8 cellular contexts compared by ENCODE assay signal in the genomic region with DNA sequence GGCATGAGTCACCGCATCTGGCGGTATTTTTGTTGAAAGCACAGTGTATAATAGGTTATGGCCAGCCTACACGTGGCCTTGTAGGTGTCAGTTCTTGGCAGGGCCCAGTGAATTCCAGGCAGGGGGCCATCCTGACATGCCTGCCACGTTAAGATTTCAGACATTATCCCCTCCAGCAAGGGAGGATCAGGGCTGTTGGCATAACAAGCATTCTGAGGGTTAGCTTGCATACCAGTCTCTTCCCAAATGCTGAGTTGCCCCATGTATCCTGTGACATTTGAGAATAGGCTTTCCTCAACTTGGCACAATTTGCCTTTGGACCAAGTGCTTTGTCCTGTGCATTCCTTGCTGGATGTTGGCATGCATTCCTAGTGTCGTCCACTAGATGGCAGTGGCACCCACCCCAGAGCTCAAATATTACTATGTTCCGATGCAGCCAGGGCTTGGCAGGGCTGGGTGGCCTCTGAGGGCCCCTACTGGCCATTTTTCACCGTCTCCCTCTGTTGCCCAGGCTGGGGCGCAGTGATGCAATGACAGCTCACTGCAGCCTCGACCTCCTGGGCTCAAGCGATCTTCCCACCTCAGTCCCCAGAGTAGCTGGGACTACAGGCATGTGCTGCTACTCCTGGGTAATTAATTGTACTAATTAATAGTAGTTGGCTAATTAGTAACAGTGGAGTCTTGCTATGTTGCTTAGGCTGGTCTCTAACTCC. TPM values are rescaled to one million over a fixed set of nuclear protein-coding genes. Genes with fewer than 3 reads are reported as not detected.
A peak's percentile ranks its signal among the peaks of the same experiment; 100 is the strongest.
DNase-seq lines count a peak whose midpoint lies in the region; ATAC-seq and TF ChIP-seq lines count a peak whose summit lies in the region.

No MANE protein-coding gene starts in this region.

- H3K4me3 Mint-ChIP-seq in natural killer cell treated with Interleukin-12 subunit alpha and Interleukin-12 subunit beta and Interleukin-15 and Interleukin-18, amount 100 ng/mL, for 72 hours: no peak overlapping the region
- H3K4me3 Mint-ChIP-seq in stimulated activated memory B cell treated with anti-CD40 and anti-IgM and Interleukin-4, amounts not matched to agents 10 μg/mL and 1 μg/mL and 100 μg/mL, for 72 hours: no peak overlapping the region

- no peaks in the 10 kb centered on the region for H3K9me3 ChIP-seq in Peyer's patch
- H3K9me3 ChIP-seq in esophagus squamous epithelium: no peaks in the 10 kb centered on the region

- no peak overlapping the region for H3K27ac ChIP-seq in Peyer's patch
- no peak overlapping the region for H3K27ac ChIP-seq in esophagus squamous epithelium

- H3K4me3 ChIP-seq in AG09309 (ENCODE audit: control insufficient read depth, low read depth, low read length) (no peak overlapping the region), Peyer's patch (no peak overlapping the region), esophagus squamous epithelium (no peak overlapping the region)

- no peaks in the 10 kb centered on the region for H3K27me3 Mint-ChIP-seq in natural killer cell treated with Interleukin-12 subunit alpha and Interleukin-12 subunit beta and Interleukin-15 and Interleukin-18, amount 100 ng/mL, for 72 hours
- no peaks in the 10 kb centered on the region for H3K27me3 Mint-ChIP-seq in stimulated activated memory B cell treated with anti-CD40 and anti-IgM and Interleukin-4, amounts not matched to agents 10 μg/mL and 1 μg/mL and 100 μg/mL, for 72 hours

- TF ChIP-seq POLR2A in Peyer's patch (IDR thresholded peaks at IDR 0.05) (no peak), esophagus squamous epithelium (IDR thresholded peaks at IDR 0.05) (no peak)

- H3K27ac Mint-ChIP-seq in natural killer cell treated with Interleukin-12 subunit alpha and Interleukin-12 subunit beta and Interleukin-15 and Interleukin-18, amount 100 ng/mL, for 72 hours: no peak overlapping the region
- no peak overlapping the region for H3K27ac Mint-ChIP-seq in stimulated activated memory B cell treated with anti-CD40 and anti-IgM and Interleukin-4, amounts not matched to agents 10 μg/mL and 1 μg/mL and 100 μg/mL, for 72 hours

- no peaks in the 10 kb centered on the region for H3K4me1 ChIP-seq in Peyer's patch
- no peaks in the 10 kb centered on the region for H3K4me1 ChIP-seq in esophagus squamous epithelium

- peaks cover 0 to 4% of the 10 kb centered on the region in 2 donors for H3K4me1 Mint-ChIP-seq in natural killer cell treated with Interleukin-12 subunit alpha and Interleukin-12 subunit beta and Interleukin-15 and Interleukin-18, amount 100 ng/mL, for 72 hours (ENCODE audit: low read depth in 2 of 2)
- peaks cover 6% of the 10 kb centered on the region for H3K4me1 Mint-ChIP-seq in stimulated activated memory B cell treated with anti-CD40 and anti-IgM and Interleukin-4, amounts not matched to agents 10 μg/mL and 1 μg/mL and 100 μg/mL, for 72 hours

- no peaks in the 10 kb centered on the region for H3K36me3 Mint-ChIP-seq in natural killer cell treated with Interleukin-12 subunit alpha and Interleukin-12 subunit beta and Interleukin-15 and Interleukin-18, amount 100 ng/mL, for 72 hours
- no peaks in the 10 kb centered on the region for H3K36me3 Mint-ChIP-seq in stimulated activated memory B cell treated with anti-CD40 and anti-IgM and Interleukin-4, amounts not matched to agents 10 μg/mL and 1 μg/mL and 100 μg/mL, for 72 hours

- no peaks in the 10 kb centered on the region for H3K36me3 ChIP-seq in Peyer's patch
- H3K36me3 ChIP-seq in esophagus squamous epithelium: no peaks in the 10 kb centered on the region

- TF ChIP-seq RAD21 in Ishikawa (IDR thresholded peaks at IDR 0.05; ENCODE audit: low read depth): peak; percentile 67

- TF ChIP-seq CTCF in AG09309 (IDR thresholded peaks at IDR 0.05; ENCODE audit: control insufficient read depth, insufficient read depth, low read depth, low read length, missing control alignments) (peak; percentile 100), Peyer's patch (IDR thresholded peaks at IDR 0.05) (peak; percentile 45 to 94 (median 90)), esophagus squamous epithelium (IDR thresholded peaks at IDR 0.05) (peak; percentile 82 to 97 (median 92))

- no peaks in the 10 kb centered on the region for H3K9me3 Mint-ChIP-seq in natural killer cell treated with Interleukin-12 subunit alpha and Interleukin-12 subunit beta and Interleukin-15 and Interleukin-18, amount 100 ng/mL, for 72 hours
- H3K9me3 Mint-ChIP-seq in stimulated activated memory B cell treated with anti-CD40 and anti-IgM and Interleukin-4, amounts not matched to agents 10 μg/mL and 1 μg/mL and 100 μg/mL, for 72 hours: no peaks in the 10 kb centered on the region

- TF ChIP-seq EP300 in Ishikawa (IDR thresholded peaks at IDR 0.05; ENCODE audit: borderline replicate concordance): no peak

- 22 to 28% methylated on average over 6 to 8 of the region's 10 CpGs for WGBS in esophagus squamous epithelium, 2 donors

- peak; percentile 92 for ATAC-seq in GM18867 (IDR thresholded peaks at IDR 0.05; ENCODE audit: unreplicated experiment)
- peak; percentile 97 for ATAC-seq in natural killer cell treated with Interleukin-12 subunit alpha and Interleukin-12 subunit beta and Interleukin-15 and Interleukin-18, amount 100 ng/mL, for 72 hours
- ATAC-seq in stimulated activated memory B cell treated with anti-CD40 and anti-IgM and Interleukin-4, amounts not matched to agents 10 μg/mL and 1 μg/mL and 100 μg/mL, for 72 hours: peak; percentile 92

- intact Hi-C loops in esophagus squamous epithelium (cut with DNase I): no loop called here

- H3K27me3 ChIP-seq in Peyer's patch: no peaks in the 10 kb centered on the region
- no peaks in the 10 kb centered on the region for H3K27me3 ChIP-seq in esophagus squamous epithelium

- DNase-seq in AG09309 (ENCODE audit: low read depth) (peak; percentile 63), Peyer's patch (peak; percentile 48 to 87 (median 77)), activated T-cell treated with anti-CD3 and anti-CD28 coated beads for 48 hours (ENCODE audit: low read depth) (peak; percentile 72), esophagus squamous epithelium (lab: John Stamatoyannopoulos, UW) (peak; percentile 10)
- peak; percentile 83 for DNase-seq in natural killer cell treated with Interleukin-12 subunit alpha and Interleukin-12 subunit beta and Interleukin-15 and Interleukin-18, amount 100 ng/mL, for 72 hours (ENCODE audit: low spot score)

TF ChIP-seq in Ishikawa, 13 proteins besides CTCF, POLR2A, EP300 and RAD21:
- peak; percentile 35; the same call in 1 of the 2 replicates for TF ChIP-seq NFIC (IDR thresholded peaks at IDR 0.05)
- no peak for TF ChIP-seq CREB1 (IDR thresholded peaks at IDR 0.05; ENCODE audit: low read depth)
- TF ChIP-seq YY1 (IDR thresholded peaks at IDR 0.05; ENCODE audit: low read depth): no peak
- TF ChIP-seq TCF12 (IDR thresholded peaks at IDR 0.05; ENCODE audit: low read depth): no peak
- peak; percentile 64 for TF ChIP-seq TEAD4 (IDR thresholded peaks at IDR 0.05)

RNA-seq across cellular contexts. Expression of a gene that starts 31.2 kb away (rescaled TPM):
- total RNA-seq in Peyer's patch: under 1 TPM in 1 of 4 donors, not detected in 3; 0.67 TPM
- under 1 TPM in 2 of 4 donors, not detected in 2; 0.19 to 0.59 TPM for total RNA-seq in esophagus squamous epithelium
- 1 to 10 TPM in 1 of 2 donors, not detected in 1; 3.0 TPM for total RNA-seq in natural killer cell treated with Interleukin-12 subunit alpha and Interleukin-12 subunit beta and Interleukin-15 and Interleukin-18, amount 100 ng/mL, for 72 hours

Comparison
In these comparisons a context has a peak if more than half of its experiments do, and no peak if none do; other contexts are left out.
1. DNase-seq: peak in every context shown above with its lines; median percentile 83 in natural killer cell treated with Interleukin-12 subunit alpha and Interleukin-12 subunit beta and Interleukin-15 and Interleukin-18, amount 100 ng/mL, for 72 hours; 77 in Peyer's patch; 72 in activated T-cell treated with anti-CD3 and anti-CD28 coated beads for 48 hours; 63 in AG09309; 10 in esophagus squamous epithelium.